Comparison of ENCODE assay signal across 12 cellular contexts in genomic region chr6:34745277-34746103, GRCh38. TPM values are rescaled to one million over a fixed set of nuclear protein-coding genes. Genes with fewer than 3 reads are reported as not detected.
DNase-seq lines count a peak whose midpoint lies in the region; ATAC-seq and TF ChIP-seq lines count a peak whose summit lies in the region.
"Had no signal": no experiment of that assay in that cellular context is flagged by ENCODE, and none has a peak within 500 bp of the region (broad histone marks: within the 10 kb centered on the region; RNA-seq: fewer than 3 reads in every experiment).

No MANE protein-coding gene starts in this region.

- H3K36me3 Mint-ChIP-seq in activated T-cell treated with anti-CD3 and anti-CD28 coated beads, Interleukin-2, amount 50 U/mL, for 24 hours (ENCODE audit: low read depth), result no peaks in the 10 kb centered on the region

- H3K36me3 ChIP-seq in suprapubic skin (no peaks in the 10 kb centered on the region), gastroesophageal sphincter (no peaks in the 10 kb centered on the region)
- H3K36me3 ChIP-seq: BLaER1, sigmoid colon had no signal

- TF ChIP-seq CTCF in RWPE1 (conservative IDR thresholded peaks at IDR 0.05; ENCODE audit: low read depth) (no peak), suprapubic skin (IDR thresholded peaks at IDR 0.05) (no peak), gastroesophageal sphincter (IDR thresholded peaks at IDR 0.05) (no peak)

- TF ChIP-seq POLR2A in suprapubic skin (IDR thresholded peaks at IDR 0.05) (no peak), gastroesophageal sphincter (IDR thresholded peaks at IDR 0.05) (no peak)

- no peaks in the 10 kb centered on the region for H3K27me3 Mint-ChIP-seq in activated T-cell treated with anti-CD3 and anti-CD28 coated beads, Interleukin-2, amount 50 U/mL, for 24 hours

- CTCF ChIA-PET in RWPE1 (lab: Yijun Ruan, JAX), result interaction anchor here (0.6 kb wide), 1 partner anchor 76 kb away, joined by 3 read pairs; no protein-coding TSS in a partner anchor

- H3K4me3 ChIP-seq in suprapubic skin (no peak overlapping the region), gastroesophageal sphincter (no peak overlapping the region)
- H3K4me3 ChIP-seq: BLaER1, sigmoid colon had no signal

- H3K4me1 ChIP-seq in suprapubic skin (peaks cover 7% of the 10 kb centered on the region), gastroesophageal sphincter (no peaks in the 10 kb centered on the region)
- H3K4me1 ChIP-seq: BLaER1, sigmoid colon had no signal

- H3K27ac ChIP-seq in RWPE1 (no peak overlapping the region), suprapubic skin (peak overlapping the region; percentile 77), gastroesophageal sphincter (no peak overlapping the region)
- H3K27ac ChIP-seq: BLaER1, sigmoid colon had no signal

- H3K27me3 ChIP-seq in suprapubic skin, result no peaks in the 10 kb centered on the region
- no peaks in the 10 kb centered on the region for H3K27me3 ChIP-seq in gastroesophageal sphincter
- H3K27me3 ChIP-seq: BLaER1, sigmoid colon had no signal

- peaks cover 4% of the 10 kb centered on the region for H3K4me1 Mint-ChIP-seq in activated T-cell treated with anti-CD3 and anti-CD28 coated beads, Interleukin-2, amount 50 U/mL, for 24 hours (ENCODE audit: low read depth)

- H3K9me3 Mint-ChIP-seq in activated T-cell treated with anti-CD3 and anti-CD28 coated beads, Interleukin-2, amount 50 U/mL, for 24 hours, result no peaks in the 10 kb centered on the region

- H3K9me3 ChIP-seq in suprapubic skin (no peaks in the 10 kb centered on the region), gastroesophageal sphincter (no peaks in the 10 kb centered on the region)
- H3K9me3 ChIP-seq: BLaER1, sigmoid colon had no signal

- peak; percentile 36 to 37 for DNase-seq in activated T-cell treated with anti-CD3 and anti-CD28 coated beads, Interleukin-2, amount 50 U/mL, for 48 hours
- DNase-seq in activated T-cell treated with anti-CD3 and anti-CD28 coated beads, Interleukin-2, amount 50 U/mL, for 24 hours, result no peak
- DNase-seq in RWPE1 (ENCODE audit: low spot score) (peak; percentile 55), iPS-NIHi11 (ENCODE audit: low spot score) (peak; percentile 36), suprapubic skin (ENCODE audit: low spot score in 2 of 2) (peak in 1 of 2 donors; percentile 65)
- DNase-seq: activated CD4-positive, alpha-beta T cell treated with anti-CD3 and anti-CD28 coated beads, Interleukin-2, amount 50 U/mL, for 4 hours; HCEC 1CT; sigmoid colon had no signal

- no peak overlapping the region for H3K27ac Mint-ChIP-seq in activated T-cell treated with anti-CD3 and anti-CD28 coated beads, Interleukin-2, amount 50 U/mL, for 24 hours

- no peak overlapping the region for H3K4me3 Mint-ChIP-seq in activated T-cell treated with anti-CD3 and anti-CD28 coated beads, Interleukin-2, amount 50 U/mL, for 24 hours

- ATAC-seq in GM21367 (IDR thresholded peaks at IDR 0.05; ENCODE audit: unreplicated experiment) (no peak), HG03108 (IDR thresholded peaks at IDR 0.05; ENCODE audit: unreplicated experiment) (no peak), gastroesophageal sphincter (no peak)

- 56% methylated on average over 10 of the region's 10 CpGs for WGBS in suprapubic skin
- WGBS in gastroesophageal sphincter (ENCODE audit: low coverage in 1 of 2), 2 donors, result 83 to 86% methylated on average over 6 to 10 of the region's 10 CpGs

- TF ChIP-seq EP300 in suprapubic skin (IDR thresholded peaks at IDR 0.05) (no peak), gastroesophageal sphincter (IDR thresholded peaks at IDR 0.05) (no peak)

- POLR2A ChIA-PET in RWPE1 (lab: Yijun Ruan, JAX; ENCODE audit: low non-redundant PET), result interaction anchor here (0.6 to 0.7 kb wide), 2 partner anchors 26 to 46 kb away, joined by 4 to 6 read pairs; partner anchors contain the start of gene BLTP3A

RNA-seq across cellular contexts. Expression of gene SNRPC, which starts 11.8 kb away (rescaled TPM):
- total RNA-seq in suprapubic skin, result 10 to 100 TPM; 54.8 to 99.0 (median 65.6) TPM
- 10 to 100 TPM; 39.0 to 72.0 (median 53.5) TPM for total RNA-seq in gastroesophageal sphincter

RNA-seq across cellular contexts. Expression of gene BLTP3A, which starts 46.4 kb away (rescaled TPM):
- total RNA-seq in suprapubic skin (10 to 100 TPM in 1 of 4 donors, 1 to 10 TPM in 3; 6.3 to 12.2 (median 9.0) TPM), gastroesophageal sphincter (10 to 100 TPM in 1 of 4 donors, 1 to 10 TPM in 3; 6.4 to 11.8 (median 7.7) TPM)

RNA-seq across cellular contexts. Expression of gene ILRUN, which starts 48.9 kb away (rescaled TPM):
- total RNA-seq in suprapubic skin (10 to 100 TPM; 65.0 to 86.5 (median 69.6) TPM), gastroesophageal sphincter (100 to 1,000 TPM in 1 of 4 donors, 10 to 100 TPM in 3; 84.4 to 116 (median 96.6) TPM)
